In the genomic region with DNA sequence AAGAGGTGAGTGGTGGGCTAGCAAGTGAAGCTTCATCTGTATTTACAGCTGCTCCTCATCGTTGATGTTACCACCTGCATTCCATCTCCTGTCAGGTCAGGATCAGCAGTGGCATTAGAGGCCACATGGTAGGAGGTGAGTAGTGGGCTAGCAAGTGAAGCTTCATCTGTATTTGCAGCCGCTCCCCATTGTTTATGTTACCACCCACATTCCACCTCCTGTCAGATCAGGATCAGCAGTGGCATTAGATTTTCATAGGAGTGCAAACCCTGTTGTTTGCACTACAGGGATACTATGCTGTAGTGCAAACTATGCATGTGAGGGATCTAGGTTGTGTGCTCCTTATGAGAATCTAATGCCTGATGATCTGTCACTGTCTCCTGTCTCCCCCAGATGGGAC, we compare ENCODE assay signal across 26 cellular contexts.
"Had no signal": no experiment of that assay in that cellular context is flagged by ENCODE, and none has a peak within 500 bp of the region (broad histone marks: within the 10 kb centered on the region; RNA-seq: fewer than 3 reads in every experiment).

No MANE protein-coding gene starts in this region.

- H3K27me3 ChIP-seq: esophagus squamous epithelium, gastrocnemius medialis, heart right ventricle, left lung had no signal

- ATAC-seq: esophagus mucosa; gastrocnemius medialis; heart right ventricle; left ventricle myocardium superior; naive thymus-derived CD4-positive, alpha-beta T cell had no signal

- H3K4me1 ChIP-seq: esophagus squamous epithelium, gastrocnemius medialis, heart right ventricle, left lung, lower lobe of right lung had no signal

- H3K27ac ChIP-seq: coronary artery, dorsolateral prefrontal cortex, epithelial cell of prostate, esophagus squamous epithelium, gastrocnemius medialis, heart right ventricle, left lung, lower lobe of right lung had no signal

- FAIRE-seq: endometrium, kidney had no signal

- DNase-seq: dermis blood vessel endothelial cell; dorsolateral prefrontal cortex; effector CD4-positive, alpha-beta T cell; effector memory CD4-positive, alpha-beta T cell; erythroblast; esophagus squamous epithelium; foreskin fibroblast; foreskin melanocyte; gastrocnemius medialis; glutamatergic neuron; head of caudate nucleus; heart right ventricle; hypothalamus; immature natural killer cell; islet precursor cell; kidney; kidney glomerular epithelial cell; left lung; left ventricle myocardium superior; lower lobe of right lung; mesenchymal stem cell; naive thymus-derived CD4-positive, alpha-beta T cell had no signal

- H3K36me3 ChIP-seq: esophagus squamous epithelium, gastrocnemius medialis, heart right ventricle, left lung, lower lobe of right lung had no signal

- H3K4me3 ChIP-seq: coronary artery, dorsolateral prefrontal cortex, esophagus squamous epithelium, gastrocnemius medialis, heart right ventricle, left lung, lower lobe of right lung had no signal

- H3K9me3 ChIP-seq: gastrocnemius medialis, lower lobe of right lung had no signal
